11 cellular contexts compared by ENCODE assay signal in genomic region chr4:153539058-153539826, GRCh38.
DNase-seq lines count a peak whose midpoint lies in the region; ATAC-seq and TF ChIP-seq lines count a peak whose summit lies in the region.
"Had no signal": no experiment of that assay in that cellular context is flagged by ENCODE, and none has a peak within 500 bp of the region (broad histone marks: within the 10 kb centered on the region; RNA-seq: fewer than 3 reads in every experiment).

No MANE protein-coding gene starts in this region.

- H3K27ac Mint-ChIP-seq in CD4-positive, alpha-beta T cell, result peak overlapping the region; percentile 91
- H3K27ac Mint-ChIP-seq: activated CD8-positive, alpha-beta memory T cell treated with anti-CD3 and anti-CD28 coated beads, Interleukin-2, amount 10 ng/mL, durations not matched to agents 7 days and 5 days had no signal

- peaks cover 97% of the 10 kb centered on the region for H3K4me1 Mint-ChIP-seq in CD4-positive, alpha-beta T cell (ENCODE audit: low read depth)

- peaks cover 61% of the 10 kb centered on the region for H3K36me3 Mint-ChIP-seq in CD4-positive, alpha-beta T cell (ENCODE audit: low read depth)

- POLR2A ChIA-PET in CD4-positive, alpha-beta T cell (lab: Charles Lee), result interaction anchor here (2.0 kb wide), 1 partner anchor 73 kb away, joined by 5 read pairs; the partner anchor contains the start of gene TMEM131L

- no peaks in the 10 kb centered on the region for H3K27me3 ChIP-seq in CD4-positive, alpha-beta T cell (ENCODE audit: control insufficient read depth, insufficient read depth, low read length)
- H3K27me3 ChIP-seq in ascending aorta (no peaks in the 10 kb centered on the region), rectal smooth muscle tissue (ENCODE audit: control insufficient read depth, insufficient read depth, low read length) (no peaks in the 10 kb centered on the region), H7 (ENCODE audit: control insufficient read depth, insufficient read depth, low read length) (no peaks in the 10 kb centered on the region)

- H3K4me3 ChIP-seq in ascending aorta (peak overlapping the region; percentile 24 to 50), rectal smooth muscle tissue (ENCODE audit: low read length) (peak overlapping the region; percentile 47), H7 (ENCODE audit: insufficient read depth, low read depth, low read length) (no peak overlapping the region)

- no peak overlapping the region for H3K4me3 Mint-ChIP-seq in CD4-positive, alpha-beta T cell
- H3K4me3 Mint-ChIP-seq: activated CD8-positive, alpha-beta memory T cell treated with anti-CD3 and anti-CD28 coated beads, Interleukin-2, amount 10 ng/mL, durations not matched to agents 7 days and 5 days had no signal

- no peaks in the 10 kb centered on the region for H3K27me3 Mint-ChIP-seq in CD4-positive, alpha-beta T cell
- H3K27me3 Mint-ChIP-seq: activated CD8-positive, alpha-beta memory T cell treated with anti-CD3 and anti-CD28 coated beads, Interleukin-2, amount 10 ng/mL, durations not matched to agents 7 days and 5 days had no signal

- CTCF ChIA-PET in CD4-positive, alpha-beta T cell (lab: Charles Lee), result no interaction called here

- ATAC-seq in CD4-positive, alpha-beta T cell (ENCODE audit: poor library complexity), result no peak
- ATAC-seq in left cardiac atrium, result peak; percentile 12 to 66
- no peak for ATAC-seq in activated CD4-positive, CD25-positive, alpha-beta regulatory T cell treated with anti-CD3 and anti-CD28 coated beads, Interleukin-2, amount 50 U/mL, for 24 hours
- ATAC-seq: activated CD8-positive, alpha-beta memory T cell treated with anti-CD3 and anti-CD28 coated beads, Interleukin-2, amount 10 ng/mL, durations not matched to agents 7 days and 5 days had no signal

- intact Hi-C loops in CD4-positive, alpha-beta T cell (cut with DNase I, micrococcal nuclease), result no loop called here
- intact Hi-C loops in ascending aorta (cut with DNase I) (loop anchor here (2.0 to 5.0 kb wide), 3 partner anchors 14 to 72 kb away; partner anchors contain the start of gene TMEM131L), left cardiac atrium (cut with DNase I) (no loop called here)

- H3K36me3 ChIP-seq in ascending aorta (no peaks in the 10 kb centered on the region), rectal smooth muscle tissue (ENCODE audit: control insufficient read depth, insufficient read depth, low read length) (no peaks in the 10 kb centered on the region), H7 (replicated peaks; ENCODE audit: control insufficient read depth, insufficient read depth, low read length) (no peaks in the 10 kb centered on the region)

- H3K9me3 Mint-ChIP-seq in CD4-positive, alpha-beta T cell, result no peaks in the 10 kb centered on the region

- no peak overlapping the region for H3K9ac ChIP-seq in rectal smooth muscle tissue (ENCODE audit: low read length)

- H3K27ac ChIP-seq in CD4-positive, alpha-beta T cell (ENCODE audit: low read depth, low read length), result no peak overlapping the region
- peak overlapping the region; percentile 69 to 80 for H3K27ac ChIP-seq in ascending aorta
- no peak overlapping the region for H3K27ac ChIP-seq in rectal smooth muscle tissue (ENCODE audit: low read depth, low read length)

- no peak for DNase-seq in CD4-positive, alpha-beta T cell
- DNase-seq in ascending aorta (ENCODE audit: low spot score in 2 of 2) (no peak), left cardiac atrium (no peak), H7 (no peak), middle frontal gyrus (ENCODE audit: extremely low spot score, low spot score) (no peak), germinal center (ENCODE audit: low spot score) (no peak)
- DNase-seq: activated CD8-positive, alpha-beta memory T cell treated with anti-CD3 and anti-CD28 coated beads, Interleukin-2, amount 10 ng/mL, durations not matched to agents 7 days and 5 days; central memory CD4-positive, alpha-beta T cell; NCI-H82 had no signal

- H3K9me3 ChIP-seq in CD4-positive, alpha-beta T cell (ENCODE audit: control insufficient read depth, low read length), result no peaks in the 10 kb centered on the region
- no peaks in the 10 kb centered on the region for H3K9me3 ChIP-seq in ascending aorta

- TF ChIP-seq CTCF in CD4-positive, alpha-beta T cell (IDR thresholded peaks at IDR 0.05), result no peak
- no peak for TF ChIP-seq CTCF in ascending aorta (IDR thresholded peaks at IDR 0.05)

- peaks cover 5 to 18% of the 10 kb centered on the region in 2 donors for H3K4me1 ChIP-seq in ascending aorta
- H3K4me1 ChIP-seq in rectal smooth muscle tissue (ENCODE audit: control insufficient read depth, insufficient read depth, low read length), result peaks cover 11% of the 10 kb centered on the region

Comparison
In these comparisons a context has a peak if more than half of its experiments do, and no peak if none do; other contexts are left out.
1. ATAC-seq: peak in left cardiac atrium (2 of 2); none in CD4-positive, alpha-beta T cell (single experiment) and activated CD4-positive, CD25-positive, alpha-beta regulatory T cell treated with anti-CD3 and anti-CD28 coated beads, Interleukin-2, amount 50 U/mL, for 24 hours (0 of 2).
2. H3K27ac ChIP-seq: peak in ascending aorta (2 of 2); none in CD4-positive, alpha-beta T cell (single experiment) and rectal smooth muscle tissue (single experiment).